Comparison of ENCODE assay signal across 8 cellular contexts in the genomic region with DNA sequence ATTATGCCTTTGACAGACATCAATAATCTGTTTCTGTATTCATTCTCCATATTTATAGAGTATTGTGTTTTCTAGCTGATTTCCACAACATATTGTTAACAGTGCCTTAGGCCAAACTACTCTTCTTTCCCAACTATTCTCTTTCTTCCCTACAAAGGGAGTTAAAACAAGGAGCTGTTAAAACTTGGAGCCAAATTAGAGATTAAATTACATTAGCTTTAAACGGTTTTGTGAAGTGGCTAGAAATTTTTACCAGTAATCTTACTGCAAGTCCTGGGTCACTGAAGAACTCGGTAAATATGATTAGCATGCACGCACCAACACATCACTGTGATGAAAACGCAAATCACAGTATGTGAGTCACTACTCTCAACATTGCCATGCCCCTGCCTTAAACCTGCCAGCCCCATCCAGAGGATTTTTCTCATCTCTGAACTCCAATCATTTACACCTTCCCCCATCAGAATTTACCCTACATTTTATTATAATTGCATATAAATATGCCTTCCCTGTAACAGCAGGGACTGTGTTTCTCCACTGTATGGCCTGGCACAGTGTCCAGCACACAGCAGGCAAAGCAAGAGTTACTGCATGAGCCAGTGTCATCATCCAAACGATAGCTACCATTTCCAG. TPM values are rescaled to one million over a fixed set of nuclear protein-coding genes. Genes with fewer than 3 reads are reported as not detected.
DNase-seq lines count a peak whose midpoint lies in the region; ATAC-seq and TF ChIP-seq lines count a peak whose summit lies in the region.

No MANE protein-coding gene starts in this region.

- no peak for TF ChIP-seq CTCF in AG04449 (IDR thresholded peaks at IDR 0.05; ENCODE audit: insufficient read depth, low read length, missing control alignments)
- no peak for TF ChIP-seq CTCF in H9 (conservative IDR thresholded peaks at IDR 0.05)

- H2BK5ac ChIP-seq in H9 (ENCODE audit: insufficient read length, low read length): no peak overlapping the region

- H3T11ph ChIP-seq in H9 (ENCODE audit: low read length): no peak overlapping the region

- CTCF ChIA-PET in AG04449 (lab: Yijun Ruan, JAX): interaction anchor here (1.0 to 2.6 kb wide), 7 partner anchors 36 to 730 kb away, joined by 3 to 32 read pairs (median 3); a partner anchor contains a TSS

- H3K23ac ChIP-seq in H9 (ENCODE audit: insufficient read length, low read depth, low read length): no peak overlapping the region

- H3K4me3 ChIP-seq in AG04449 (ENCODE audit: low read depth, low read length): peak overlapping the region; percentile 73

- ATAC-seq in GM21528 (IDR thresholded peaks at IDR 0.05; ENCODE audit: low FRiP score, unreplicated experiment) (no peak), HG03196 (IDR thresholded peaks at IDR 0.05; ENCODE audit: unreplicated experiment) (no peak)

- no peak overlapping the region for H3K27ac Mint-ChIP-seq in H9

- H4K8ac ChIP-seq in H9 (replicated peaks; ENCODE audit: insufficient read length, low read depth, low read length): no peak overlapping the region

- H3K14ac ChIP-seq in H9 (ENCODE audit: insufficient read depth, low read length): no peak overlapping the region

- peak overlapping the region; percentile 73 to 90 for H3K4me3 Mint-ChIP-seq in H9

- H3K9me3 ChIP-seq in H9 (ENCODE audit: control insufficient read depth, low read depth, low read length): peaks cover 8% of the 10 kb centered on the region

- peak overlapping the region; percentile 33 for H3K9ac ChIP-seq in H9 (ENCODE audit: extremely low read depth, insufficient read length, low read length)

- H3K27me3 ChIP-seq in H9 (ENCODE audit: insufficient read depth, low read length): no peaks in the 10 kb centered on the region

- no CpG with 5 or more reads among the region's 5 CpGs for WGBS in H9 (ENCODE audit: extremely low coverage, insufficient read length, low lambda C conversion rate)

- no peaks in the 10 kb centered on the region for H3K27me3 Mint-ChIP-seq in H9 (ENCODE audit: low read depth)

- no peak overlapping the region for H3K4ac ChIP-seq in H9 (ENCODE audit: low read depth, low read length)

- POLR2A ChIA-PET in AG04449 (lab: Yijun Ruan, JAX): no interaction called here

- DNase-seq in AG04449 (ENCODE audit: low read depth, low spot score) (peak; percentile 53), H9 (no peak), fibroblast of the conjunctiva (ENCODE audit: low read depth) (peak; percentile 37), retina (peak; percentile 34), MV-4-11 (lab: John Stamatoyannopoulos, UW) (no peak)
- DNase-seq in activated CD4-positive, alpha-beta T cell treated with anti-CD3 and anti-CD28 coated beads, Interleukin-2, amount 50 U/mL, for 48 hours: peak; percentile 5 to 38

- no peaks in the 10 kb centered on the region; the same call in 1 of the 2 replicates for H3K4me1 ChIP-seq in H9 (ENCODE audit: insufficient read depth, low read length)

- H2BK20ac ChIP-seq in H9 (ENCODE audit: low read depth, low read length, poor library complexity, severe bottlenecking): no peak overlapping the region

- no peak overlapping the region for H2AK5ac ChIP-seq in H9 (ENCODE audit: insufficient read length, low read length)

- no peak overlapping the region for H3K56ac ChIP-seq in H9 (ENCODE audit: insufficient read length, low read depth, low read length)

- H2BK15ac ChIP-seq in H9 (ENCODE audit: low read depth, low read length): no peak overlapping the region

- peaks cover 39 to 58% (median 44%) of the 10 kb centered on the region in 3 experiments for H3K36me3 Mint-ChIP-seq in H9 (ENCODE audit: insufficient read depth in 1 of 3, low read depth in 3 of 3)

- H3K23me2 ChIP-seq in H9 (ENCODE audit: insufficient read length, low read depth, low read length, poor library complexity, severe bottlenecking): peaks cover 18% of the 10 kb centered on the region

- no peak overlapping the region for H4K5ac ChIP-seq in H9 (ENCODE audit: insufficient read length, low read depth, low read length)

- H3K27ac ChIP-seq in H9 (ENCODE audit: insufficient read length, low read depth, low read length): no peak overlapping the region

- H2BK120ac ChIP-seq in H9 (ENCODE audit: low read depth, low read length, poor library complexity, severe bottlenecking): no peak overlapping the region

- no peak overlapping the region for H2AFZ ChIP-seq in H9 (ENCODE audit: low read length)

- H3K9me3 Mint-ChIP-seq in H9: peaks cover 18 to 19% of the 10 kb centered on the region in 2 experiments

- peaks cover 25% of the 10 kb centered on the region; the same call in 1 of the 2 replicates for H3K79me2 ChIP-seq in H9 (ENCODE audit: insufficient read depth, low read length)

- peak overlapping the region; percentile 97 for H3K4me2 ChIP-seq in H9 (ENCODE audit: insufficient read depth, insufficient read length, low read length)

- no peaks in the 10 kb centered on the region for H4K20me1 ChIP-seq in H9 (ENCODE audit: control insufficient read depth, insufficient read depth, insufficient read length)

- H3K4me1 Mint-ChIP-seq in H9: peaks cover 34 to 46% of the 10 kb centered on the region in 2 experiments

- H3K18ac ChIP-seq in H9 (ENCODE audit: insufficient read length, low read depth, low read length): no peak overlapping the region

- no peaks in the 10 kb centered on the region for H3K79me1 ChIP-seq in H9 (ENCODE audit: insufficient read depth, low read depth, low read length, poor library complexity, severe bottlenecking)

- H2BK12ac ChIP-seq in H9 (ENCODE audit: insufficient read length, low read depth, low read length): no peak overlapping the region

- no peak overlapping the region for H4K91ac ChIP-seq in H9 (ENCODE audit: insufficient read length, low read depth, low read length)

RNA-seq across cellular contexts. Expression of a gene that starts 1.5 kb away (rescaled TPM):
- total RNA-seq in H9 (2021): 533 and 541 TPM in 2 replicates

Comparison
In these comparisons a context has a peak if more than half of its experiments do, and no peak if none do; other contexts are left out.
1. DNase-seq: peak in AG04449 (single experiment), activated CD4-positive, alpha-beta T cell treated with anti-CD3 and anti-CD28 coated beads, Interleukin-2, amount 50 U/mL, for 48 hours (2 of 2), fibroblast of the conjunctiva (single experiment) and retina (single experiment); none in H9 (single experiment) and MV-4-11 (single experiment).